In genomic region chr9:34484678-34485077, GRCh38 we compare ENCODE assay signal across 33 cellular contexts. TPM values are rescaled to one million over a fixed set of nuclear protein-coding genes. Genes with fewer than 3 reads are reported as not detected.
"Had no signal": no experiment of that assay in that cellular context is flagged by ENCODE, and none has a peak within 500 bp of the region (broad histone marks: within the 10 kb centered on the region; RNA-seq: fewer than 3 reads in every experiment).

No MANE protein-coding gene starts in this region.

- H3K27ac ChIP-seq: cardiac muscle cell, colonic mucosa, gastroesophageal sphincter, parathyroid adenoma, psoas muscle, sigmoid colon, thoracic aorta, uterus had no signal

- H3K27me3 ChIP-seq: cardiac muscle cell, colonic mucosa, sigmoid colon, uterus had no signal

- DNase-seq: activated CD4-positive, alpha-beta T cell treated with anti-CD3 and anti-CD28 coated beads for 36 hours; activated CD4-positive, CD25-positive, alpha-beta regulatory T cell; activated CD8-positive, alpha-beta memory T cell treated with anti-CD3 and anti-CD28 coated beads, Interleukin-2, amount 10 ng/mL, durations not matched to agents 7 days and 5 days; activated CD8-positive, alpha-beta T cell treated with anti-CD3 and anti-CD28 coated beads, Interleukin-2, amount 10 ng/mL, durations not matched to agents 7 days and 5 days; activated naive CD4-positive, alpha-beta T cell; anterior cingulate cortex; cerebellar nuclear complex; colonic mucosa; effector memory CD4-positive, alpha-beta T cell; erythroblast; hippocampal formation; kidney; left colon; mammary epithelial cell; midbrain; naive thymus-derived CD4-positive, alpha-beta T cell; occipital lobe; psoas muscle; sigmoid colon; small intestine; stimulated activated naive CD8-positive, alpha-beta T cell treated with anti-CD3 and anti-CD28 coated beads, Interleukin-15, Interleukin-2, amounts not matched to agents 100 U/mL and 50 U/mL, for 24 hours; T-cell; uterus had no signal

- H3K9me3 ChIP-seq: colonic mucosa, gastroesophageal sphincter, psoas muscle, sigmoid colon, thoracic aorta, uterus had no signal

- H3K4me1 ChIP-seq: colonic mucosa, gastroesophageal sphincter, parathyroid adenoma, sigmoid colon, uterus had no signal

- H2AFZ ChIP-seq: parathyroid adenoma had no signal

- H3K9ac ChIP-seq: parathyroid adenoma had no signal

- H3K36me3 ChIP-seq: cardiac muscle cell, colonic mucosa, gastroesophageal sphincter, sigmoid colon, thoracic aorta, uterus had no signal

- H3K4me3 ChIP-seq: cardiac muscle cell, colonic mucosa, gastroesophageal sphincter, psoas muscle, sigmoid colon, thoracic aorta, uterus had no signal

- FAIRE-seq: kidney, small intestine had no signal

- ATAC-seq: activated CD4-positive, alpha-beta T cell treated with anti-CD3 and anti-CD28 coated beads for 36 hours; activated CD8-positive, alpha-beta memory T cell treated with anti-CD3 and anti-CD28 coated beads, Interleukin-2, amount 10 ng/mL, durations not matched to agents 7 days and 5 days; activated CD8-positive, alpha-beta T cell treated with anti-CD3 and anti-CD28 coated beads, Interleukin-2, amount 10 ng/mL, durations not matched to agents 7 days and 5 days; gastroesophageal sphincter; left colon; naive thymus-derived CD4-positive, alpha-beta T cell; stimulated activated naive CD8-positive, alpha-beta T cell treated with anti-CD3 and anti-CD28 coated beads, Interleukin-15, Interleukin-2, amounts not matched to agents 100 U/mL and 50 U/mL, for 24 hours; T-cell had no signal

RNA-seq across cellular contexts. Expression of gene DNAI1, which starts 26.1 kb away (rescaled TPM):
- total RNA-seq: activated CD8-positive, alpha-beta memory T cell treated with anti-CD3 and anti-CD28 coated beads, Interleukin-2, amount 10 ng/mL, durations not matched to agents 7 days and 5 days; activated CD8-positive, alpha-beta T cell treated with anti-CD3 and anti-CD28 coated beads, Interleukin-2, amount 10 ng/mL, durations not matched to agents 7 days and 5 days; activated T-helper 2 cell treated with anti-CD3 and anti-CD28 coated beads, Interferon-gamma antibody, Interleukin-2, Interleukin-4, amounts not matched to agents 10 μg/mL and 5 μg/mL and 100 μg/mL, durations not matched to agents 14 hours and 24 hours and 36 hours; colonic mucosa; dermis microvascular lymphatic vessel endothelial cell; fibroblast of lung; gastroesophageal sphincter; left colon; liver; mammary epithelial cell; naive thymus-derived CD4-positive, alpha-beta T cell; T-cell; T-helper 2 cell treated with Interferon-gamma antibody and Interleukin-4, amounts not matched to agents 100 ng/mL and 5 ng/mL, for 36 hours; thoracic aorta had no signal
- polyA plus RNA-seq: fibroblast of lung; liver; naive thymus-derived CD4-positive, alpha-beta T cell; small intestine had no signal

RNA-seq across cellular contexts. Expression of gene ENHO, which starts 38.1 kb away (rescaled TPM):
- total RNA-seq: activated CD4-positive, alpha-beta T cell treated with anti-CD3 and anti-CD28 coated beads for 36 hours; activated CD8-positive, alpha-beta memory T cell treated with anti-CD3 and anti-CD28 coated beads, Interleukin-2, amount 10 ng/mL, durations not matched to agents 7 days and 5 days; activated CD8-positive, alpha-beta T cell treated with anti-CD3 and anti-CD28 coated beads, Interleukin-2, amount 10 ng/mL, durations not matched to agents 7 days and 5 days; activated T-helper 2 cell treated with anti-CD3 and anti-CD28 coated beads, Interferon-gamma antibody, Interleukin-2, Interleukin-4, amounts not matched to agents 10 μg/mL and 5 μg/mL and 100 μg/mL, durations not matched to agents 14 hours and 24 hours and 36 hours; fibroblast of lung; fibroblast of villous mesenchyme; T-helper 2 cell treated with Interferon-gamma antibody and Interleukin-4, amounts not matched to agents 100 ng/mL and 5 ng/mL, for 36 hours; thoracic aorta had no signal
- polyA plus RNA-seq: fibroblast of lung had no signal
